Comparison of ENCODE assay signal across 10 cellular contexts in the genomic region with DNA sequence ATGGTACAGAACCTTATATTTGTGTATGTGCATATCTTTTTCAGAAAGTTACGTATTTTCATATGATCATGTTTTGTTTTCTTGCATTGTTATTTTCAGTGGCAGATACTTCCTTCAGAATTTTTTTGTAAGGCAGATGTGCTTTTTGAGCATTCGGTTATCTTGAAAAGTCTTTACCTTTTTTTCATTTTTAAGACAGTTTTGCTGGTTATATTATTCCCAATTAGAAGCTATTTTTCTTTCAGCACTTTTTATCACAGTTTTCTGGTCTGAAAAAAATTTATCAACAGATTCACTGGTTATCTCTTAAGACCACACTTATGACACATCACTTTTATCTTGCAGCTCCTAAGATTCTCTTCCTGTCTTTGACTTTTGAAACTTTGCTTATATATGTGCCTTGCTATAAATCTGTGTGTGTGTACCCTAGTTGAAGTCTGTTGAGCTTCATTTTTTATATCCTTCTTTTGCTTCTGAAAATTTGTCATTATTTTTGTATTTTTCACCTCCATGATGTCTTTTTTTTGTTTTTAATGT. TPM values are rescaled to one million over a fixed set of nuclear protein-coding genes. Genes with fewer than 3 reads are reported as not detected.
"Had no signal": no experiment of that assay in that cellular context is flagged by ENCODE, and none has a peak within 500 bp of the region (broad histone marks: within the 10 kb centered on the region; RNA-seq: fewer than 3 reads in every experiment).

No MANE protein-coding gene starts in this region.

- H3K4me3 Mint-ChIP-seq: H9 had no signal

- H3K9ac ChIP-seq: GM23248 had no signal

- ATAC-seq: HepG2 had no signal

- H3K4me1 Mint-ChIP-seq: H9, IgD-negative memory B cell had no signal

- H3K27ac Mint-ChIP-seq: H9, IgD-negative memory B cell had no signal

- H2AFZ ChIP-seq: GM23248 had no signal

- DNase-seq: GM23248, GOT3, H9, HCEC 1CT, KG1 had no signal

- H3K27ac ChIP-seq: GM23248 had no signal

- H3K27me3 Mint-ChIP-seq: IgD-negative memory B cell had no signal

- H3K4me3 ChIP-seq: GM23248 had no signal

- FAIRE-seq: H54, HepG2, HTR-8/SVneo had no signal

RNA-seq across cellular contexts. Expression of a gene that starts 53.1 kb away (rescaled TPM):
- total RNA-seq: HepG2, HT-29 had no signal
- polyA plus RNA-seq: HepG2 had no signal
